In the genomic region with DNA sequence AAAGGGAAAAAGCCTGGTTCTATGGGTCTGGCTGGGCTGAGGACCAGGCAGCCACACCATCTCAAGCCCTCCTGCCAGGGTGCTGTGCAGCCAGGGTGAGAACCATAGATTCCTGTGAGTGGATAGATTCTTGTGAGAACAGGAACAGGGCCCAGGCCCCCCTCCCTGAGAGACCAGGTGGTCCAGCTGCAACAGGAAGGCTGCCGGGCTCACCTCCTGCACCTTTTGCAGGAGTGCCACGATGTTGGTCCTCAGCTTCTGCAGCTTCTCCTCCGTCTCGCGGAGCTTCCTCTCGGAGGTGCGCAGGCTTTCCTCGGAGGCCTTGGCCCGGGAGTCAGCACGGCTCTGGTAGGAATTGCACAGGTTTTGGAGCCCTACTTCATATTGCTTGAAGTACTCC, we compare ENCODE assay signal across 40 cellular contexts.
"Had no signal": no experiment of that assay in that cellular context is flagged by ENCODE, and none has a peak within 500 bp of the region (broad histone marks: within the 10 kb centered on the region; RNA-seq: fewer than 3 reads in every experiment).

No MANE protein-coding gene starts in this region.

- H3K9me3 ChIP-seq: adrenal gland, body of pancreas, breast epithelium, MG63, Peyer's patch had no signal

- FAIRE-seq: astrocyte had no signal

- DNase-seq: activated CD4-positive, alpha-beta memory T cell treated with anti-CD3 and anti-CD28 coated beads, Interleukin-2, amount 10 ng/mL, durations not matched to agents 7 days and 5 days; activated CD4-positive, alpha-beta T cell treated with anti-CD3 and anti-CD28 coated beads for 1 hour; activated CD4-positive, alpha-beta T cell treated with anti-CD3 and anti-CD28 coated beads for 48 hours; activated CD4-positive, CD25-positive, alpha-beta regulatory T cell; activated CD8-positive, alpha-beta memory T cell treated with anti-CD3 and anti-CD28 coated beads for 24 hours; activated CD8-positive, alpha-beta memory T cell treated with anti-CD3 and anti-CD28 coated beads, Interleukin-2, amount 10 ng/mL, durations not matched to agents 7 days and 5 days; activated gamma-delta T cell treated with Interleukin-2 at 50 U/mL for 16 hours; activated naive CD4-positive, alpha-beta T cell treated with anti-CD3 and anti-CD28 coated beads for 36 hours; activated T-cell treated with anti-CD3 and anti-CD28 coated beads, Interleukin-2, amount 50 U/mL, for 1 hour; body of pancreas; Kasumi-1; KG1; MG63; MV-4-11; NCI-H1092 treated with DMSO at 0.1 percent for 48 hours; NCI-H1417; NCI-H146; NCI-H187; NCI-H2029 treated with DMSO at 0.1 percent for 48 hours; NCI-H2107; NCI-H2171; NCI-H510A; NCI-H526; NCI-H748 treated with DMSO at 0.1 percent for 48 hours; NK-92 treated with Interleukin-12 subunit alpha and Interleukin-12 subunit beta, amount 100 ng/mL, for 24 hours; PC-3; Peyer's patch; SIG-M5; T-cell; T-helper 2 cell; T-helper 9 cell; WERI-Rb-1 had no signal

- ATAC-seq: activated CD8-positive, alpha-beta memory T cell treated with anti-CD3 and anti-CD28 coated beads, Interleukin-2, amount 10 ng/mL, durations not matched to agents 7 days and 5 days; activated naive CD4-positive, alpha-beta T cell treated with anti-CD3 and anti-CD28 coated beads, Interleukin-2, amount 50 U/mL, for 72 hours; body of pancreas; PC-3; Right ventricle myocardium inferior; SK-N-SH treated with all-trans-retinoic acid at 6 μM for 48 hours; T-cell had no signal

- H3K27me3 ChIP-seq: adrenal gland, body of pancreas, breast epithelium, MG63, Peyer's patch had no signal

- H3K4me1 Mint-ChIP-seq: activated CD4-positive, alpha-beta memory T cell treated with anti-CD3 and anti-CD28 coated beads, Interleukin-2, amount 10 ng/mL, durations not matched to agents 7 days and 5 days; activated CD8-positive, alpha-beta memory T cell treated with anti-CD3 and anti-CD28 coated beads, Interleukin-2, amount 10 ng/mL, durations not matched to agents 7 days and 5 days had no signal

- H3K27ac Mint-ChIP-seq: activated CD4-positive, alpha-beta memory T cell treated with anti-CD3 and anti-CD28 coated beads, Interleukin-2, amount 10 ng/mL, durations not matched to agents 7 days and 5 days; activated naive CD4-positive, alpha-beta T cell treated with anti-CD3 and anti-CD28 coated beads for 36 hours had no signal

- H3K27ac ChIP-seq: adrenal gland, body of pancreas, breast epithelium, Peyer's patch, RWPE1, WERI-Rb-1 had no signal

- H3K4me3 ChIP-seq: adrenal gland, body of pancreas, breast epithelium, MG63, Peyer's patch had no signal

- H3K4me1 ChIP-seq: adrenal gland, body of pancreas, breast epithelium, Peyer's patch had no signal

- H3K9me3 Mint-ChIP-seq: activated CD4-positive, alpha-beta memory T cell treated with anti-CD3 and anti-CD28 coated beads, Interleukin-2, amount 10 ng/mL, durations not matched to agents 7 days and 5 days; activated naive CD4-positive, alpha-beta T cell treated with anti-CD3 and anti-CD28 coated beads for 36 hours; activated naive CD4-positive, alpha-beta T cell treated with anti-CD3 and anti-CD28 coated beads, Interleukin-2, amount 50 U/mL, for 72 hours; central memory CD8-positive, alpha-beta T cell; T-cell had no signal

- H3K27me3 Mint-ChIP-seq: activated CD4-positive, alpha-beta memory T cell treated with anti-CD3 and anti-CD28 coated beads, Interleukin-2, amount 10 ng/mL, durations not matched to agents 7 days and 5 days; activated CD8-positive, alpha-beta memory T cell treated with anti-CD3 and anti-CD28 coated beads, Interleukin-2, amount 10 ng/mL, durations not matched to agents 7 days and 5 days; central memory CD8-positive, alpha-beta T cell; T-cell had no signal

- H3K4me3 Mint-ChIP-seq: activated CD4-positive, alpha-beta memory T cell treated with anti-CD3 and anti-CD28 coated beads, Interleukin-2, amount 10 ng/mL, durations not matched to agents 7 days and 5 days; activated CD8-positive, alpha-beta memory T cell treated with anti-CD3 and anti-CD28 coated beads, Interleukin-2, amount 10 ng/mL, durations not matched to agents 7 days and 5 days; activated naive CD4-positive, alpha-beta T cell treated with anti-CD3 and anti-CD28 coated beads for 36 hours; central memory CD8-positive, alpha-beta T cell; T-cell had no signal
